30 cellular contexts compared by ENCODE assay signal in the genomic region with DNA sequence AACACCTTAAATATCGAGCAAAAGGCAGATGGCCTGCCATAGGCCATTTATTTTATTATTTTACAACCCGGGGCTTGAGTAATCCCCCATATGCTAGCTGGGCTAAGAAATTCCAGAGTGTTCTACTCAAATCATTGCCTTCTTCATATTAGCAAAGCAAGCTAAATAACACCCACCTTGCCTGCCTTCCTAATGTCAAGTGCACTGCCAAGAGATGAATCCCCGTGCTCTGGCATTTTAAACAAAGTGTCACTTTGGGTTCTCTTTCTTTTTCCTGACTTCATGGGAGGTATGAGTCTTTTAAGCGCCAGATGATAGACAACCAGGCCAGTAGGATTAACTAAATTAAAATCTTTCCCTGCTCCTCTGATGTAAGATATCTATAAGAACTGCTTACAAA. TPM values are rescaled to one million over a fixed set of nuclear protein-coding genes. Genes with fewer than 3 reads are reported as not detected.
"Had no signal": no experiment of that assay in that cellular context is flagged by ENCODE, and none has a peak within 500 bp of the region (broad histone marks: within the 10 kb centered on the region; RNA-seq: fewer than 3 reads in every experiment).

No MANE protein-coding gene starts in this region.

- H3K27ac ChIP-seq: left lung, neural progenitor cell, neutrophil, parathyroid adenoma, psoas muscle, right atrium auricular region, right lobe of liver, transverse colon, upper lobe of right lung had no signal

- H3K4me2 ChIP-seq: neural progenitor cell, smooth muscle cell had no signal

- DNase-seq: hypothalamus; immature natural killer cell; kidney; left colon; left lung; mesendoderm; midbrain; mucosa of descending colon; naive thymus-derived CD4-positive, alpha-beta T cell; occipital lobe; psoas muscle; right lobe of liver; stimulated activated CD4-positive, alpha-beta T cell treated with anti-CD3 and anti-CD28 coated beads, Interleukin-1b, Interleukin-23, amount 100 ng/mL, for 48 hours; stimulated activated CD4-positive, alpha-beta T cell treated with anti-CD3 and anti-CD28 coated beads, Interleukin-2, amount 100 ng/mL, for 48 hours; stimulated activated CD4-positive, alpha-beta T cell treated with anti-CD3 and anti-CD28 coated beads, Interleukin-4, amount 100 ng/mL, for 4 hours; stimulated activated CD8-positive, alpha-beta memory T cell treated with anti-CD3 and anti-CD28 coated beads, Interleukin-4, amount 100 ng/mL, for 48 hours; stimulated activated naive CD4-positive, alpha-beta T cell treated with Interleukin-2 at 50 U/mL for 16 hours; stimulated activated naive CD8-positive, alpha-beta T cell treated with anti-CD3 and anti-CD28 coated beads, Interleukin-15, amount 100 ng/mL, for 72 hours; substantia nigra; transverse colon; upper lobe of right lung had no signal

- H3K9me3 Mint-ChIP-seq: natural killer cell treated with Interleukin-12 subunit alpha and Interleukin-12 subunit beta and Interleukin-15 and Interleukin-18, amount 100 ng/mL, for 72 hours; neural progenitor cell; stimulated activated naive CD8-positive, alpha-beta T cell treated with anti-CD3 and anti-CD28 coated beads, Interleukin-15, amount 100 ng/mL, for 72 hours had no signal

- H3K9ac ChIP-seq: neural progenitor cell, parathyroid adenoma had no signal

- H3K36me3 ChIP-seq: left lung, neural progenitor cell, neutrophil, right lobe of liver, transverse colon, upper lobe of right lung had no signal

- H3K27ac Mint-ChIP-seq: immature natural killer cell; naive thymus-derived CD4-positive, alpha-beta T cell; natural killer cell treated with Interleukin-12 subunit alpha and Interleukin-12 subunit beta and Interleukin-15 and Interleukin-18, amount 100 ng/mL, for 72 hours; neural progenitor cell; stimulated activated memory B cell treated with anti-CD40 and anti-IgM and Interleukin-4, amounts not matched to agents 10 μg/mL and 1 μg/mL and 100 μg/mL, for 72 hours; stimulated activated naive CD8-positive, alpha-beta T cell treated with anti-CD3 and anti-CD28 coated beads, Interleukin-15, amount 100 ng/mL, for 72 hours had no signal

- H3K36me3 Mint-ChIP-seq: stimulated activated memory B cell treated with anti-CD40 and anti-IgM and Interleukin-4, amounts not matched to agents 10 μg/mL and 1 μg/mL and 100 μg/mL, for 72 hours had no signal

- H2AFZ ChIP-seq: neural progenitor cell, parathyroid adenoma had no signal

- H3K27me3 ChIP-seq: right atrium auricular region, right lobe of liver had no signal

- H3K4me1 ChIP-seq: parathyroid adenoma, psoas muscle had no signal

- H3K79me2 ChIP-seq: parathyroid adenoma had no signal

- H3K9me3 ChIP-seq: left lung, mucosa of descending colon, neutrophil, psoas muscle, right atrium auricular region, right lobe of liver, transverse colon, upper lobe of right lung had no signal

- H3K4me3 ChIP-seq: left lung, lung, mucosa of descending colon, neural progenitor cell, psoas muscle, right atrium auricular region, right lobe of liver, smooth muscle cell, transverse colon, upper lobe of right lung had no signal

- ATAC-seq: left colon; left lung; mucosa of descending colon; naive thymus-derived CD4-positive, alpha-beta T cell; natural killer cell treated with Interleukin-12 subunit alpha and Interleukin-12 subunit beta and Interleukin-15 and Interleukin-18, amount 100 ng/mL, for 72 hours; psoas muscle; right lobe of liver; stimulated activated memory B cell treated with anti-CD40 and anti-IgM and Interleukin-4, amounts not matched to agents 10 μg/mL and 1 μg/mL and 100 μg/mL, for 72 hours; stimulated activated naive CD8-positive, alpha-beta T cell treated with anti-CD3 and anti-CD28 coated beads, Interleukin-15, amount 100 ng/mL, for 72 hours; upper lobe of right lung had no signal

- H3K4me3 Mint-ChIP-seq: immature natural killer cell; naive thymus-derived CD4-positive, alpha-beta T cell; natural killer cell treated with Interleukin-12 subunit alpha and Interleukin-12 subunit beta and Interleukin-15 and Interleukin-18, amount 100 ng/mL, for 72 hours; neural progenitor cell; stimulated activated memory B cell treated with anti-CD40 and anti-IgM and Interleukin-4, amounts not matched to agents 10 μg/mL and 1 μg/mL and 100 μg/mL, for 72 hours; stimulated activated naive CD8-positive, alpha-beta T cell treated with anti-CD3 and anti-CD28 coated beads, Interleukin-15, amount 100 ng/mL, for 72 hours had no signal

RNA-seq across cellular contexts. Expression of a gene that starts 4.5 kb away (rescaled TPM):
- total RNA-seq: osteocyte had no signal
